ENCODE assay signal across 11 cellular contexts in genomic region chr1:91279-91678, GRCh38. TPM values are rescaled to one million over a fixed set of nuclear protein-coding genes. Genes with fewer than 3 reads are reported as not detected.
DNase-seq lines count a peak whose midpoint lies in the region; ATAC-seq and TF ChIP-seq lines count a peak whose summit lies in the region.
"Not testable (repeated sequence)": the region's sequence is repeated elsewhere in the genome, so short reads cannot be mapped to it uniquely, and the experiment has no call there.
"Had no signal": no experiment of that assay in that cellular context is flagged by ENCODE, and none has a peak within 500 bp of the region (broad histone marks: within the 10 kb centered on the region; RNA-seq: fewer than 3 reads in every experiment).

No MANE protein-coding gene starts in this region.

- not testable (repeated sequence) for H3K9me3 ChIP-seq in RWPE2 (ENCODE audit: severe bottlenecking)

- not testable (repeated sequence) for DNase-seq in BJ (ENCODE audit: low read depth); GM12864 (ENCODE audit: low read depth); HFF-Myc (ENCODE audit: extremely low read depth, low read depth); RWPE2 (ENCODE audit: low spot score); fibroblast of mammary gland (ENCODE audit: low read depth)

- not testable (repeated sequence) for H3K4me3 ChIP-seq in BJ (ENCODE audit: low read depth, low read length); GM12864 (ENCODE audit: low read depth, low read length); HFF-Myc (replicated peaks; ENCODE audit: low read depth, low read length); RWPE2 (ENCODE audit: severe bottlenecking); fibroblast of mammary gland (ENCODE audit: control insufficient read depth, low read depth, low read length)

- H3K27me3 ChIP-seq in BJ (ENCODE audit: control insufficient read depth, insufficient read depth, low read length); RWPE2 (ENCODE audit: insufficient read depth, poor library complexity, severe bottlenecking): not testable (repeated sequence)

- CTCF ChIA-PET in BJ (lab: Yijun Ruan, JAX): not testable (repeated sequence)

- not testable (repeated sequence) for H3K27ac ChIP-seq in 22Rv1; RWPE2 (ENCODE audit: poor library complexity, severe bottlenecking)

- ATAC-seq in RWPE2 (ENCODE audit: low read depth): not testable (repeated sequence)

- not testable (repeated sequence) for H3K4me1 ChIP-seq in RWPE2 (ENCODE audit: insufficient read depth, poor library complexity, severe bottlenecking)

- TF ChIP-seq CTCF in 22Rv1 (IDR thresholded peaks at IDR 0.05) (peak; percentile 28), BJ (IDR thresholded peaks at IDR 0.05; ENCODE audit: insufficient read depth, low read depth, low read length) (peak; percentile 7; the same call in 1 of the 2 replicates), GM12864 (IDR thresholded peaks at IDR 0.05; ENCODE audit: low read depth, low read length, missing control alignments) (peak; percentile 7), HFF-Myc (IDR thresholded peaks at IDR 0.05; ENCODE audit: low read depth, low read length, missing control alignments) (peak; percentile 10), RWPE2 (IDR thresholded peaks at IDR 0.05; ENCODE audit: poor library complexity, severe bottlenecking) (peak; percentile 23), fibroblast of mammary gland (conservative IDR thresholded peaks at IDR 0.05; ENCODE audit: control insufficient read depth, insufficient read depth, low read depth, low read length) (peak; percentile 1)

- POLR2A ChIA-PET in BJ (lab: Charles Lee): not testable (repeated sequence)

- H3K36me3 ChIP-seq in BJ (ENCODE audit: control insufficient read depth, insufficient read depth, low read length); RWPE2 (ENCODE audit: low read depth): not testable (repeated sequence)

RNA-seq across cellular contexts. Expression of gene OR4F5, which starts 26.1 kb away (rescaled TPM):
- polyA plus RNA-seq in BJ (2011; rRNA removed): not detected in 2 replicates
- not detected in 2 replicates for polyA minus RNA-seq in BJ (2011; rRNA and poly(A)+ RNA removed)
- polyA plus RNA-seq: A549; CD14-positive monocyte; CD4-positive, alpha-beta memory T cell; GM12878; GM23338 had no signal
